ENCODE assay signal across 8 cellular contexts in genomic region chr10:77756319-77757232, GRCh38.
DNase-seq lines count a peak whose midpoint lies in the region; ATAC-seq, FAIRE-seq and TF ChIP-seq lines count a peak whose summit lies in the region.

No MANE protein-coding gene starts in this region.

- no peaks in the 10 kb centered on the region for H3K36me3 Mint-ChIP-seq in CD4-positive, alpha-beta memory T cell

- H3K27ac ChIP-seq in ascending aorta = no peak overlapping the region
- H3K27ac ChIP-seq in CD4-positive, alpha-beta memory T cell (ENCODE audit: low read depth, low read length) = no peak overlapping the region

- DNase-seq in DMS 273 treated with DMSO at 0.1 percent for 48 hours (lab: John Stamatoyannopoulos, UW) = peak; percentile 16
- peak; percentile 11 for DNase-seq in NCI-H2107 treated with DMSO at 0.1 percent for 48 hours (lab: John Stamatoyannopoulos, UW; ENCODE audit: unreplicated experiment)
- DNase-seq in ascending aorta (ENCODE audit: low spot score in 2 of 2) = no peak
- no peak for DNase-seq in CD4-positive, alpha-beta memory T cell
- no peak for DNase-seq in stimulated activated CD4-positive, alpha-beta T cell treated with anti-CD3 and anti-CD28 coated beads, Interleukin-12 subunit alpha, Interleukin-12 subunit beta, amount 100 ng/mL, for 4 hours

- H3K27me3 Mint-ChIP-seq in CD4-positive, alpha-beta memory T cell = peaks cover 0 to 6% of the 10 kb centered on the region in 2 donors

- H3K27ac Mint-ChIP-seq in CD4-positive, alpha-beta memory T cell = no peak overlapping the region

- H3K4me1 ChIP-seq in ascending aorta = no peaks in the 10 kb centered on the region
- H3K4me1 ChIP-seq in CD4-positive, alpha-beta memory T cell (ENCODE audit: insufficient read depth, low read length) = no peaks in the 10 kb centered on the region

- H3K27me3 ChIP-seq in ascending aorta = no peaks in the 10 kb centered on the region
- H3K27me3 ChIP-seq in CD4-positive, alpha-beta memory T cell (ENCODE audit: insufficient read depth, low read length) = no peaks in the 10 kb centered on the region

- peak; percentile 39 to 64 (median 40) for TF ChIP-seq CTCF in ascending aorta (IDR thresholded peaks at IDR 0.05)

- peak; percentile 56 for FAIRE-seq in islet of Langerhans (lab: Jason Lieb, UNC)

- no peak overlapping the region for H3K4me3 Mint-ChIP-seq in CD4-positive, alpha-beta memory T cell

- intact Hi-C loops in ascending aorta (cut with DNase I) = loop anchor here (2.0 kb wide), 1 partner anchor 38 kb away; no protein-coding TSS in a partner anchor
- intact Hi-C loops in CD4-positive, alpha-beta memory T cell (cut with micrococcal nuclease) = loop anchor here (2.0 kb wide), 1 partner anchor 38 kb away; no protein-coding TSS in a partner anchor

- CTCF ChIA-PET in CD4-positive, alpha-beta memory T cell (lab: Charles Lee; ENCODE audit: partially characterized antibody) = interaction anchor here (1.2 kb wide), 1 partner anchor 44 kb away, joined by 3 read pairs; no protein-coding TSS in a partner anchor

- no peaks in the 10 kb centered on the region for H3K4me1 Mint-ChIP-seq in CD4-positive, alpha-beta memory T cell

- POLR2A ChIA-PET in CD4-positive, alpha-beta memory T cell (lab: Charles Lee; ENCODE audit: partially characterized antibody) = no interaction called here

- no peaks in the 10 kb centered on the region for H3K9me3 ChIP-seq in ascending aorta
- H3K9me3 ChIP-seq in CD4-positive, alpha-beta memory T cell (ENCODE audit: control insufficient read depth in 1 of 2, low read length in 2 of 2) = no peaks in the 10 kb centered on the region

- H3K9me3 Mint-ChIP-seq in CD4-positive, alpha-beta memory T cell = peaks cover 0 to 9% (median 0%) of the 10 kb centered on the region in 8 donors

- no peaks in the 10 kb centered on the region for H3K36me3 ChIP-seq in ascending aorta
- H3K36me3 ChIP-seq in CD4-positive, alpha-beta memory T cell (ENCODE audit: insufficient read depth, low read length) = no peaks in the 10 kb centered on the region

- ATAC-seq in GM21619 (IDR thresholded peaks at IDR 0.05; ENCODE audit: unreplicated experiment) (peak; percentile 65), GM18858 (IDR thresholded peaks at IDR 0.05; ENCODE audit: unreplicated experiment) (no peak)

- no peak overlapping the region for H3K4me3 ChIP-seq in ascending aorta
- H3K4me3 ChIP-seq in CD4-positive, alpha-beta memory T cell (ENCODE audit: low read length in 2 of 2) = no peak overlapping the region

Comparison
In these comparisons a context has a peak if more than half of its experiments do, and no peak if none do; other contexts are left out.
1. DNase-seq: peak in DMS 273 treated with DMSO at 0.1 percent for 48 hours (single experiment) and NCI-H2107 treated with DMSO at 0.1 percent for 48 hours (single experiment); none in ascending aorta (0 of 2), CD4-positive, alpha-beta memory T cell (0 of 5) and stimulated activated CD4-positive, alpha-beta T cell treated with anti-CD3 and anti-CD28 coated beads, Interleukin-12 subunit alpha, Interleukin-12 subunit beta, amount 100 ng/mL, for 4 hours (single experiment).